21 cellular contexts compared by ENCODE assay signal in the genomic region with DNA sequence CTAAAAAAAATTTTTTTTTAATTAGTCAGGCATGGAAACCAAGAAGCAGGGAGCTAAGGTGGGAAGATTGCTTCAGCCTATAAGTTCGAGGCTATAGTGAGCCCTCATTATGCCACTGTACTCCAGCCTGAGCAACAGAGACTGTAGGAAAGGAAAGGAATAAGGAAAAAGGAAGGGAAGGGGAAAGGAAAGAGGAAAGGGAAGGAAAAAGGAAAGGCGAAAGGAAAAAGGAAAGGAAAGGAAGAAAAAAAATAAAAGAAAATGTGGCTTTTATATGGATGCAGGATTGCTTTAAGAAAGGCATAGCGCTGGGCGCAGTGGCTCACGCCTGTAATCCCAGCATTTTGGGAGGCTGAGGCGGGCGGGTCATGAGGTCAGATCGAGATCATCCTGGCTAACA.
DNase-seq lines count a peak whose midpoint lies in the region; ATAC-seq and TF ChIP-seq lines count a peak whose summit lies in the region.
"Had no signal": no experiment of that assay in that cellular context is flagged by ENCODE, and none has a peak within 500 bp of the region (broad histone marks: within the 10 kb centered on the region; RNA-seq: fewer than 3 reads in every experiment).

No MANE protein-coding gene starts in this region.

- H3K9me3 Mint-ChIP-seq in T-helper 2 cell treated with Interferon-gamma antibody and Interleukin-4, amounts not matched to agents 5 μg/mL and 100 μg/mL, for 36 hours, result no peaks in the 10 kb centered on the region
- H3K9me3 Mint-ChIP-seq in WTC11, result no peaks in the 10 kb centered on the region
- no peaks in the 10 kb centered on the region for H3K9me3 Mint-ChIP-seq in endothelial cell (ENCODE audit: unreplicated experiment)
- H3K9me3 Mint-ChIP-seq: CD4-positive, alpha-beta T cell; CD8-positive, alpha-beta memory T cell had no signal

- TF ChIP-seq CTCF in WTC11 (IDR thresholded peaks at IDR 0.05) (no peak), endothelial cell (IDR thresholded peaks at IDR 0.05; ENCODE audit: unreplicated experiment) (no peak)

- POLR2A ChIA-PET in WTC11 (lab: Charles Lee), result no interaction called here

- no peaks in the 10 kb centered on the region for H3K27me3 Mint-ChIP-seq in T-helper 2 cell treated with Interferon-gamma antibody and Interleukin-4, amounts not matched to agents 5 μg/mL and 100 μg/mL, for 36 hours (ENCODE audit: low read depth)
- H3K27me3 Mint-ChIP-seq in WTC11 (ENCODE audit: low read depth) (no peaks in the 10 kb centered on the region), endothelial cell (ENCODE audit: unreplicated experiment) (no peaks in the 10 kb centered on the region)
- H3K27me3 Mint-ChIP-seq: B cell; CD4-positive, alpha-beta T cell had no signal

- DNase-seq in T-helper 2 cell treated with Interferon-gamma antibody and Interleukin-4, amounts not matched to agents 5 μg/mL and 100 μg/mL, for 36 hours (ENCODE audit: low spot score), result no peak
- DNase-seq in T-helper 2 cell (no peak), WTC11 (ENCODE audit: low spot score) (no peak), endothelial cell (ENCODE audit: low spot score) (no peak), HCEC 1CT (no peak)
- DNase-seq: AML-193; CD4-positive, alpha-beta T cell; CD8-positive, alpha-beta memory T cell; COR-L47; DMS 273 treated with DMSO at 0.1 percent for 48 hours; DMS153; DMS53; DMS79; DND-41; EL; GDM1 had no signal

- peak overlapping the region; percentile 49 for H3K27ac Mint-ChIP-seq in T-helper 2 cell treated with Interferon-gamma antibody and Interleukin-4, amounts not matched to agents 5 μg/mL and 100 μg/mL, for 36 hours
- H3K27ac Mint-ChIP-seq in WTC11 (peak overlapping the region; percentile 68; the same call in 1 of the 2 replicates), endothelial cell (ENCODE audit: unreplicated experiment) (peak overlapping the region; percentile 74)
- H3K27ac Mint-ChIP-seq: B cell; CD4-positive, alpha-beta T cell had no signal

- no peaks in the 10 kb centered on the region for H3K4me1 Mint-ChIP-seq in T-helper 2 cell treated with Interferon-gamma antibody and Interleukin-4, amounts not matched to agents 5 μg/mL and 100 μg/mL, for 36 hours (ENCODE audit: low read depth)
- H3K4me1 Mint-ChIP-seq in WTC11 (no peaks in the 10 kb centered on the region), endothelial cell (ENCODE audit: unreplicated experiment) (peaks cover 2% of the 10 kb centered on the region)

- H3K36me3 Mint-ChIP-seq in T-helper 2 cell treated with Interferon-gamma antibody and Interleukin-4, amounts not matched to agents 5 μg/mL and 100 μg/mL, for 36 hours (ENCODE audit: low read depth), result peaks cover 5% of the 10 kb centered on the region
- no peaks in the 10 kb centered on the region for H3K36me3 Mint-ChIP-seq in WTC11
- H3K36me3 Mint-ChIP-seq in endothelial cell (ENCODE audit: low read depth, unreplicated experiment), result no peaks in the 10 kb centered on the region

- CTCF ChIA-PET in WTC11 (lab: Charles Lee), result no interaction called here

- ATAC-seq in WTC11 (no peak), HG02798 (IDR thresholded peaks at IDR 0.05; ENCODE audit: poor library complexity, unreplicated experiment) (no peak), GM18498 (IDR thresholded peaks at IDR 0.05; ENCODE audit: unreplicated experiment) (no peak)
- ATAC-seq: A549, GM12878 had no signal

- no peak overlapping the region for H3K4me3 Mint-ChIP-seq in T-helper 2 cell treated with Interferon-gamma antibody and Interleukin-4, amounts not matched to agents 5 μg/mL and 100 μg/mL, for 36 hours
- no peak overlapping the region for H3K4me3 Mint-ChIP-seq in WTC11
- H3K4me3 Mint-ChIP-seq in endothelial cell (ENCODE audit: unreplicated experiment), result peak overlapping the region; percentile 75
- H3K4me3 Mint-ChIP-seq: B cell; CD4-positive, alpha-beta T cell; CD8-positive, alpha-beta memory T cell had no signal

TF ChIP-seq in WTC11, 78 proteins besides CTCF, POLR2A, EP300 and RAD21:
- TF ChIP-seq, protein P1, sequence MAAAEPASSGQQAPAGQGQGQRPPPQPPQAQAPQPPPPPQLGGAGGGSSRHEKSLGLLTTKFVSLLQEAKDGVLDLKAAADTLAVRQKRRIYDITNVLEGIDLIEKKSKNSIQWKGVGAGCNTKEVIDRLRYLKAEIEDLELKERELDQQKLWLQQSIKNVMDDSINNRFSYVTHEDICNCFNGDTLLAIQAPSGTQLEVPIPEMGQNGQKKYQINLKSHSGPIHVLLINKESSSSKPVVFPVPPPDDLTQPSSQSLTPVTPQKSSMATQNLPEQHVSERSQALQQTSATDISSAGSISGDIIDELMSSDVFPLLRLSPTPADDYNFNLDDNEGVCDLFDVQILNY (CRISPR knock-in tag; IDR thresholded peaks at IDR 0.05), result no peak
- no peak for TF ChIP-seq ZNF671 (CRISPR knock-in tag; IDR thresholded peaks at IDR 0.05)
- TF ChIP-seq NFATC4 (CRISPR knock-in tag; IDR thresholded peaks at IDR 0.05), result no peak
- no peak for TF ChIP-seq NFYB (CRISPR knock-in tag; conservative IDR thresholded peaks at IDR 0.05; ENCODE audit: low read depth)
- TF ChIP-seq ZNF396 (CRISPR knock-in tag; IDR thresholded peaks at IDR 0.05; ENCODE audit: borderline replicate concordance), result no peak
- TF ChIP-seq JAZF1 (CRISPR knock-in tag; IDR thresholded peaks at IDR 0.05), result no peak
- TF ChIP-seq, protein P2, sequence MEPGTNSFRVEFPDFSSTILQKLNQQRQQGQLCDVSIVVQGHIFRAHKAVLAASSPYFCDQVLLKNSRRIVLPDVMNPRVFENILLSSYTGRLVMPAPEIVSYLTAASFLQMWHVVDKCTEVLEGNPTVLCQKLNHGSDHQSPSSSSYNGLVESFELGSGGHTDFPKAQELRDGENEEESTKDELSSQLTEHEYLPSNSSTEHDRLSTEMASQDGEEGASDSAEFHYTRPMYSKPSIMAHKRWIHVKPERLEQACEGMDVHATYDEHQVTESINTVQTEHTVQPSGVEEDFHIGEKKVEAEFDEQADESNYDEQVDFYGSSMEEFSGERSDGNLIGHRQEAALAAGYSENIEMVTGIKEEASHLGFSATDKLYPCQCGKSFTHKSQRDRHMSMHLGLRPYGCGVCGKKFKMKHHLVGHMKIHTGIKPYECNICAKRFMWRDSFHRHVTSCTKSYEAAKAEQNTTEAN (CRISPR knock-in tag; IDR thresholded peaks at IDR 0.05), result no peak
- no peak for TF ChIP-seq NR3C1 (CRISPR knock-in tag; conservative IDR thresholded peaks at IDR 0.05; ENCODE audit: low read depth)
- TF ChIP-seq, protein P3, sequence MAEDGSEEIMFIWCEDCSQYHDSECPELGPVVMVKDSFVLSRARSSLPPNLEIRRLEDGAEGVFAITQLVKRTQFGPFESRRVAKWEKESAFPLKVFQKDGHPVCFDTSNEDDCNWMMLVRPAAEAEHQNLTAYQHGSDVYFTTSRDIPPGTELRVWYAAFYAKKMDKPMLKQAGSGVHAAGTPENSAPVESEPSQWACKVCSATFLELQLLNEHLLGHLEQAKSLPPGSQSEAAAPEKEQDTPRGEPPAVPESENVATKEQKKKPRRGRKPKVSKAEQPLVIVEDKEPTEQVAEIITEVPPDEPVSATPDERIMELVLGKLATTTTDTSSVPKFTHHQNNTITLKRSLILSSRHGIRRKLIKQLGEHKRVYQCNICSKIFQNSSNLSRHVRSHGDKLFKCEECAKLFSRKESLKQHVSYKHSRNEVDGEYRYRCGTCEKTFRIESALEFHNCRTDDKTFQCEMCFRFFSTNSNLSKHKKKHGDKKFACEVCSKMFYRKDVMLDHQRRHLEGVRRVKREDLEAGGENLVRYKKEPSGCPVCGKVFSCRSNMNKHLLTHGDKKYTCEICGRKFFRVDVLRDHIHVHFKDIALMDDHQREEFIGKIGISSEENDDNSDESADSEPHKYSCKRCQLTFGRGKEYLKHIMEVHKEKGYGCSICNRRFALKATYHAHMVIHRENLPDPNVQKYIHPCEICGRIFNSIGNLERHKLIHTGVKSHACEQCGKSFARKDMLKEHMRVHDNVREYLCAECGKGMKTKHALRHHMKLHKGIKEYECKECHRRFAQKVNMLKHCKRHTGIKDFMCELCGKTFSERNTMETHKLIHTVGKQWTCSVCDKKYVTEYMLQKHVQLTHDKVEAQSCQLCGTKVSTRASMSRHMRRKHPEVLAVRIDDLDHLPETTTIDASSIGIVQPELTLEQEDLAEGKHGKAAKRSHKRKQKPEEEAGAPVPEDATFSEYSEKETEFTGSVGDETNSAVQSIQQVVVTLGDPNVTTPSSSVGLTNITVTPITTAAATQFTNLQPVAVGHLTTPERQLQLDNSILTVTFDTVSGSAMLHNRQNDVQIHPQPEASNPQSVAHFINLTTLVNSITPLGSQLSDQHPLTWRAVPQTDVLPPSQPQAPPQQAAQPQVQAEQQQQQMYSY (CRISPR knock-in tag; IDR thresholded peaks at IDR 0.05), result no peak
TF ChIP-seq in WTC11: peak in this region for 0.
